In genomic region chr1:164561461-164561860, GRCh38 we compare ENCODE assay signal across 10 cellular contexts. TPM values are rescaled to one million over a fixed set of nuclear protein-coding genes. Genes with fewer than 3 reads are reported as not detected.
DNase-seq lines count a peak whose midpoint lies in the region; ATAC-seq and TF ChIP-seq lines count a peak whose summit lies in the region.
"Had no signal": no experiment of that assay in that cellular context is flagged by ENCODE, and none has a peak within 500 bp of the region (broad histone marks: within the 10 kb centered on the region; RNA-seq: fewer than 3 reads in every experiment).

No MANE protein-coding gene starts in this region.

- no peaks in the 10 kb centered on the region for H3K9me3 ChIP-seq in Peyer's patch

- peaks cover 53% of the 10 kb centered on the region for H3K4me1 Mint-ChIP-seq in progenitor cell of endocrine pancreas (ENCODE audit: low read depth)
- H3K4me1 Mint-ChIP-seq in natural killer cell, result peaks cover 9 to 19% of the 10 kb centered on the region in 2 donors

- H3K79me2 ChIP-seq in mesendoderm (ENCODE audit: control insufficient read depth, insufficient read depth, low read length), result peaks cover 15% of the 10 kb centered on the region

- no peak overlapping the region for H2BK120ac ChIP-seq in mesendoderm (ENCODE audit: low read depth, low read length)

- no peak overlapping the region for H2BK5ac ChIP-seq in mesendoderm (ENCODE audit: low read length)

- no peak overlapping the region for H3K18ac ChIP-seq in mesendoderm (ENCODE audit: low read length)

- no peaks in the 10 kb centered on the region for H3K27me3 Mint-ChIP-seq in progenitor cell of endocrine pancreas
- peaks cover 21 to 41% of the 10 kb centered on the region in 2 donors for H3K27me3 Mint-ChIP-seq in natural killer cell (ENCODE audit: low read depth in 2 of 2)

- peak overlapping the region; percentile 99 for H3K4me3 Mint-ChIP-seq in progenitor cell of endocrine pancreas (ENCODE audit: low read depth)
- no peak overlapping the region for H3K4me3 Mint-ChIP-seq in natural killer cell

- no peak overlapping the region for H2BK15ac ChIP-seq in mesendoderm (replicated peaks; ENCODE audit: low read depth)

- peaks cover 0 to 18% (median 0%) of the 10 kb centered on the region in 4 donors for H3K4me1 ChIP-seq in Peyer's patch
- peaks cover 3% of the 10 kb centered on the region for H3K4me1 ChIP-seq in mesendoderm (ENCODE audit: control insufficient read depth, low read depth, low read length)

- no peak for TF ChIP-seq CTCF in Peyer's patch (IDR thresholded peaks at IDR 0.05)
- no peak for TF ChIP-seq CTCF in progenitor cell of endocrine pancreas (IDR thresholded peaks at IDR 0.05; ENCODE audit: unreplicated experiment)
- TF ChIP-seq CTCF in natural killer cell (IDR thresholded peaks at IDR 0.05), result no peak

- H3K4ac ChIP-seq in mesendoderm (ENCODE audit: low read depth, low read length), result no peak overlapping the region

- H3K27me3 ChIP-seq in Peyer's patch (no peaks in the 10 kb centered on the region), mesendoderm (ENCODE audit: insufficient read depth, low read length, poor library complexity) (no peaks in the 10 kb centered on the region)

- ATAC-seq in natural killer cell (no peak), HG02642 (IDR thresholded peaks at IDR 0.05; ENCODE audit: poor library complexity, unreplicated experiment) (no peak), HG03175 (IDR thresholded peaks at IDR 0.05; ENCODE audit: unreplicated experiment) (no peak)
- ATAC-seq: activated T-cell treated with anti-CD3 and anti-CD28 coated beads, Interleukin-2, amount 50 U/mL, for 72 hours had no signal

- H3K79me1 ChIP-seq in mesendoderm (ENCODE audit: low read length), result peaks cover 3% of the 10 kb centered on the region

- H3K9me3 Mint-ChIP-seq in progenitor cell of endocrine pancreas (ENCODE audit: low read depth), result peaks cover 2% of the 10 kb centered on the region
- no peaks in the 10 kb centered on the region for H3K9me3 Mint-ChIP-seq in natural killer cell
- H3K9me3 Mint-ChIP-seq: activated T-cell treated with anti-CD3 and anti-CD28 coated beads, Interleukin-2, amount 50 U/mL, for 72 hours; immature natural killer cell had no signal

- intact Hi-C loops in natural killer cell (cut with micrococcal nuclease), result no loop called here

- WGBS in mesendoderm (ENCODE audit: extremely low coverage, insufficient coverage, low lambda C conversion rate), result no CpG with 5 or more reads among the region's 1 CpG

- no peak overlapping the region for H3K56ac ChIP-seq in mesendoderm (ENCODE audit: low read length)

- no peak overlapping the region for H3K4me2 ChIP-seq in mesendoderm (ENCODE audit: low read length)

- DNase-seq in DMS153 treated with DMSO at 0.1 percent for 48 hours (lab: John Stamatoyannopoulos, UW; ENCODE audit: unreplicated experiment) (peak; percentile 72), Peyer's patch (no peak), fibroblast of peridontal ligament (ENCODE audit: extremely low read depth) (peak; percentile 33), progenitor cell of endocrine pancreas (ENCODE audit: low spot score, unreplicated experiment) (no peak), natural killer cell (no peak), mesendoderm (no peak)
- DNase-seq: activated T-cell treated with anti-CD3 and anti-CD28 coated beads, Interleukin-2, amount 50 U/mL, for 72 hours; immature natural killer cell had no signal

- H4K5ac ChIP-seq in mesendoderm (ENCODE audit: low read length), result no peak overlapping the region

- H3K36me3 Mint-ChIP-seq in progenitor cell of endocrine pancreas (ENCODE audit: insufficient read depth) (peaks cover 6% of the 10 kb centered on the region), natural killer cell (no peaks in the 10 kb centered on the region)
- H3K36me3 Mint-ChIP-seq: immature natural killer cell had no signal

- no peak for TF ChIP-seq POLR2A in Peyer's patch (IDR thresholded peaks at IDR 0.05)

- H3K36me3 ChIP-seq in Peyer's patch, result no peaks in the 10 kb centered on the region
- H3K36me3 ChIP-seq in mesendoderm (ENCODE audit: control insufficient read depth, insufficient read depth, low read length), result no peaks in the 10 kb centered on the region

- H3K23ac ChIP-seq in mesendoderm (ENCODE audit: low read length), result no peak overlapping the region

- H4K8ac ChIP-seq in mesendoderm (ENCODE audit: low read depth, low read length), result no peak overlapping the region

- no peak overlapping the region for H3K9ac ChIP-seq in mesendoderm (ENCODE audit: low read length)

- peak overlapping the region in 3 of 4 donors; percentile 46 to 77 (median 68) for H3K4me3 ChIP-seq in Peyer's patch
- H3K4me3 ChIP-seq in mesendoderm (ENCODE audit: low read length), result no peak overlapping the region

- H3K27ac ChIP-seq in Peyer's patch, result peak overlapping the region in 3 of 4 donors; percentile 54 to 74 (median 71)
- H3K27ac ChIP-seq in mesendoderm (ENCODE audit: low read depth, low read length), result no peak overlapping the region

- H3K27ac Mint-ChIP-seq in progenitor cell of endocrine pancreas (peak overlapping the region; percentile 97), natural killer cell (no peak overlapping the region)
- H3K27ac Mint-ChIP-seq: activated T-cell treated with anti-CD3 and anti-CD28 coated beads, Interleukin-2, amount 50 U/mL, for 72 hours; immature natural killer cell had no signal

- no peak overlapping the region for H2AK5ac ChIP-seq in mesendoderm (ENCODE audit: low read length)

RNA-seq across cellular contexts. Expression of gene PBX1, which starts 2.5 kb away (rescaled TPM):
- 10 to 100 TPM; 20.6 to 57.5 (median 40.4) TPM for total RNA-seq in Peyer's patch
- 204 and 205 TPM in 2 replicates for total RNA-seq in progenitor cell of endocrine pancreas
- 1 to 10 TPM in 2 of 3 donors, under 1 TPM in 1; 0.54 to 3.5 (median 1.4) TPM for total RNA-seq in natural killer cell
- polyA plus RNA-seq in mesendoderm (2013, experiment 1 of 2), result 43.0 TPM
- 42.7 TPM for polyA plus RNA-seq in mesendoderm (2013, experiment 2 of 2)

Comparison
In these comparisons a context has a peak if more than half of its experiments do, and no peak if none do; other contexts are left out.
1. DNase-seq: peak in DMS153 treated with DMSO at 0.1 percent for 48 hours (single experiment) and fibroblast of peridontal ligament (single experiment); none in Peyer's patch (0 of 3), progenitor cell of endocrine pancreas (single experiment), natural killer cell (single experiment) and mesendoderm (single experiment).
2. RNA of gene PBX1, which starts 2.5 kb away (total RNA-seq): 204 to 205 TPM in progenitor cell of endocrine pancreas and 20.6 to 57.5 TPM in Peyer's patch; 0.54 to 3.5 TPM in natural killer cell; every median in the first group is over 4 times any median in the second.